ENCODE assay signal across 9 cellular contexts in genomic region chr5:75235711-75236110, GRCh38. TPM values are rescaled to one million over a fixed set of nuclear protein-coding genes. Genes with fewer than 3 reads are reported as not detected.
DNase-seq lines count a peak whose midpoint lies in the region; ATAC-seq and TF ChIP-seq lines count a peak whose summit lies in the region.
"Had no signal": no experiment of that assay in that cellular context is flagged by ENCODE, and none has a peak within 500 bp of the region (broad histone marks: within the 10 kb centered on the region; RNA-seq: fewer than 3 reads in every experiment).

No MANE protein-coding gene starts in this region.

- no peak for TF ChIP-seq RAD21 in SK-N-SH (IDR thresholded peaks at IDR 0.05; ENCODE audit: low read length)

- H3K27ac ChIP-seq in SK-N-SH (ENCODE audit: low read depth in 2 of 2, low read length in 1 of 2): no peak overlapping the region
- H3K27ac ChIP-seq in psoas muscle: no peak overlapping the region
- H3K27ac ChIP-seq in gastrocnemius medialis: no peak overlapping the region
- H3K27ac ChIP-seq: colonic mucosa had no signal

- no peak for TF ChIP-seq EP300 in SK-N-SH (IDR thresholded peaks at IDR 0.05; ENCODE audit: borderline replicate concordance in 1 of 2, low read depth in 1 of 2, low read length in 1 of 2)

- H4K20me1 ChIP-seq in SK-N-SH (ENCODE audit: insufficient read depth) (no peaks in the 10 kb centered on the region), Loucy (ENCODE audit: insufficient read depth, low read length, poor library complexity, severe bottlenecking) (no peaks in the 10 kb centered on the region)

- H3K79me2 ChIP-seq in SK-N-SH (ENCODE audit: insufficient read depth): no peaks in the 10 kb centered on the region
- H3K79me2 ChIP-seq in Loucy (ENCODE audit: insufficient read depth, low read length): no peaks in the 10 kb centered on the region

- H2AFZ ChIP-seq in SK-N-SH (ENCODE audit: low read depth) (0 out of 2 replicates have a peak overlapping the region, but pooled peaks have one; percentile 98), Loucy (ENCODE audit: low read length) (peak overlapping the region; percentile 84)

- WGBS in SK-N-SH (ENCODE audit: low lambda C conversion rate): 95% methylated on average over 4 of the region's 4 CpGs
- 87 to 91% (median 89%) methylated on average over 4 of the region's 4 CpGs for WGBS in psoas muscle, 3 donors

- H3K36me3 ChIP-seq in SK-N-SH (replicated peaks in 1 of 2; ENCODE audit: control insufficient read depth in 1 of 2, insufficient read depth in 2 of 2, low read length in 1 of 2) (no peaks in the 10 kb centered on the region), Loucy (ENCODE audit: insufficient read depth, low read length) (no peaks in the 10 kb centered on the region), psoas muscle (ENCODE audit: insufficient read depth in 1 of 2, low read depth in 1 of 2) (no peaks in the 10 kb centered on the region), gastrocnemius medialis (no peaks in the 10 kb centered on the region)
- H3K36me3 ChIP-seq: colonic mucosa had no signal

- DNase-seq in SK-N-SH (peak; percentile 11), cerebellar cortex (ENCODE audit: low spot score) (peak; percentile 60), psoas muscle (no peak), gastrocnemius medialis (no peak), HUDEP-2 (lab: John Stamatoyannopoulos, UW; ENCODE audit: unreplicated experiment in 76 of 76) (no peak)
- DNase-seq in activated effector memory CD4-positive, alpha-beta T cell treated with Interleukin-2 at 50 U/mL for 16 hours: no peak
- DNase-seq: colonic mucosa had no signal

- H3K9me2 ChIP-seq in SK-N-SH (no peaks in the 10 kb centered on the region), Loucy (replicated peaks; ENCODE audit: low read depth, low read length) (no peaks in the 10 kb centered on the region)

- CTCF ChIA-PET in SK-N-SH (lab: Yijun Ruan, JAX): interaction anchor here (0.5 to 2.6 kb wide), 20 partner anchors 11 to 939 kb away, joined by 3 to 28 read pairs (median 4); partner anchors contain the start of gene HMGCR

- H3K9ac ChIP-seq in SK-N-SH (no peak overlapping the region), Loucy (ENCODE audit: low read depth, low read length, poor library complexity, severe bottlenecking) (peak overlapping the region; percentile 83)

- intact Hi-C loops in psoas muscle (cut with DNase I) (loop anchor here (2.0 to 10.0 kb wide), 4 partner anchors 99 to 445 kb away; partner anchors contain the start of genes HMGCR (in 2 of the 2) and GCNT4 (in 1 of the 2)), gastrocnemius medialis (cut with DNase I; ENCODE audit: low total_unique reads) (loop anchor here (1.0 to 2.0 kb wide), 3 partner anchors 101 to 445 kb away; partner anchors contain the start of gene HMGCR)

- H3K4me3 ChIP-seq in SK-N-SH (ENCODE audit: low read depth in 2 of 2, low read length in 1 of 2): no peak overlapping the region
- peak overlapping the region; percentile 79 for H3K4me3 ChIP-seq in Loucy (ENCODE audit: low read length, poor library complexity, severe bottlenecking)
- peak overlapping the region; percentile 73 for H3K4me3 ChIP-seq in psoas muscle
- no peak overlapping the region for H3K4me3 ChIP-seq in gastrocnemius medialis

- ATAC-seq in SK-N-SH treated with all-trans-retinoic acid at 6 μM for 48 hours (no peak), psoas muscle (no peak), gastrocnemius medialis (no peak)

- H3K27me3 ChIP-seq in SK-N-SH (ENCODE audit: insufficient read depth): no peaks in the 10 kb centered on the region
- no peaks in the 10 kb centered on the region for H3K27me3 ChIP-seq in Loucy (ENCODE audit: insufficient read depth, low read length, poor library complexity, severe bottlenecking)
- H3K27me3 ChIP-seq in psoas muscle (ENCODE audit: insufficient read depth in 3 of 3, low read length in 2 of 3): no peaks in the 10 kb centered on the region
- no peaks in the 10 kb centered on the region for H3K27me3 ChIP-seq in gastrocnemius medialis
- H3K27me3 ChIP-seq: colonic mucosa had no signal

- H3K4me2 ChIP-seq in SK-N-SH (peak overlapping the region; percentile 87; the same call in 1 of the 2 replicates), Loucy (ENCODE audit: low read depth, low read length, poor library complexity, severe bottlenecking) (peak overlapping the region; percentile 76)

- TF ChIP-seq CTCF in SK-N-SH (IDR thresholded peaks at IDR 0.05) (no peak), Loucy (conservative IDR thresholded peaks at IDR 0.05; ENCODE audit: low read length) (no peak), psoas muscle (IDR thresholded peaks at IDR 0.05) (no peak), gastrocnemius medialis (IDR thresholded peaks at IDR 0.05 in 4 of 5, conservative IDR thresholded peaks at IDR 0.05 in 1 of 5) (no peak)

- POLR2A ChIA-PET in SK-N-SH (lab: Yijun Ruan, JAX): interaction anchor here (0.8 to 2.0 kb wide), 2 partner anchors 101 to 445 kb away, joined by 4 to 7 read pairs; partner anchors contain the start of gene HMGCR

- H3K9me3 ChIP-seq in SK-N-SH (no peaks in the 10 kb centered on the region), Loucy (ENCODE audit: insufficient read depth, low read depth, low read length) (no peaks in the 10 kb centered on the region), psoas muscle (no peaks in the 10 kb centered on the region), gastrocnemius medialis (no peaks in the 10 kb centered on the region)
- H3K9me3 ChIP-seq: colonic mucosa had no signal

- peaks cover 9% of the 10 kb centered on the region for H3F3A ChIP-seq in SK-N-SH (replicated peaks; ENCODE audit: insufficient read depth)
- no peaks in the 10 kb centered on the region for H3F3A ChIP-seq in Loucy (ENCODE audit: low read depth)

- no peak for TF ChIP-seq POLR2A in gastrocnemius medialis (IDR thresholded peaks at IDR 0.05)

- in situ Hi-C loops in gastrocnemius medialis (cut with MboI; ENCODE audit: low sequenced_read_pairs in 4 of 4): loop anchor here (10.0 to 25.0 kb wide), 4 partner anchors 109 to 452 kb away; no protein-coding TSS in a partner anchor

- H3K4me1 ChIP-seq in SK-N-SH (ENCODE audit: control insufficient read depth in 1 of 2, insufficient read depth in 2 of 2, low read depth in 1 of 2, low read length in 1 of 2) (peaks cover 0 to 9% of the 10 kb centered on the region in 2 experiments; a peak in 1 of 4 replicates), Loucy (ENCODE audit: insufficient read depth, low read length, poor library complexity, severe bottlenecking) (peaks cover 19% of the 10 kb centered on the region), psoas muscle (no peaks in the 10 kb centered on the region), gastrocnemius medialis (peaks cover 5 to 6% of the 10 kb centered on the region in 2 donors)
- H3K4me1 ChIP-seq: colonic mucosa had no signal

TF ChIP-seq in SK-N-SH, 30 proteins besides CTCF, POLR2A, EP300 and RAD21 (continues in another document):
- TF ChIP-seq, protein P1, sequence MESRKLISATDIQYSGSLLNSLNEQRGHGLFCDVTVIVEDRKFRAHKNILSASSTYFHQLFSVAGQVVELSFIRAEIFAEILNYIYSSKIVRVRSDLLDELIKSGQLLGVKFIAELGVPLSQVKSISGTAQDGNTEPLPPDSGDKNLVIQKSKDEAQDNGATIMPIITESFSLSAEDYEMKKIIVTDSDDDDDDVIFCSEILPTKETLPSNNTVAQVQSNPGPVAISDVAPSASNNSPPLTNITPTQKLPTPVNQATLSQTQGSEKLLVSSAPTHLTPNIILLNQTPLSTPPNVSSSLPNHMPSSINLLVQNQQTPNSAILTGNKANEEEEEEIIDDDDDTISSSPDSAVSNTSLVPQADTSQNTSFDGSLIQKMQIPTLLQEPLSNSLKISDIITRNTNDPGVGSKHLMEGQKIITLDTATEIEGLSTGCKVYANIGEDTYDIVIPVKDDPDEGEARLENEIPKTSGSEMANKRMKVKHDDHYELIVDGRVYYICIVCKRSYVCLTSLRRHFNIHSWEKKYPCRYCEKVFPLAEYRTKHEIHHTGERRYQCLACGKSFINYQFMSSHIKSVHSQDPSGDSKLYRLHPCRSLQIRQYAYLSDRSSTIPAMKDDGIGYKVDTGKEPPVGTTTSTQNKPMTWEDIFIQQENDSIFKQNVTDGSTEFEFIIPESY (IDR thresholded peaks at IDR 0.05; ENCODE audit: borderline replicate concordance, low read depth): no peak

TF ChIP-seq in SK-N-SH treated with all-trans-retinoic acid at 6 μM for 48 hours, 23 proteins besides CTCF, POLR2A, EP300 and RAD21 (continues in another document):
- TF ChIP-seq RARB (CRISPR knock-in tag; IDR thresholded peaks at IDR 0.05) (no peak), ESRRG (CRISPR knock-in tag; IDR thresholded peaks at IDR 0.05) (no peak), SNAI2 (CRISPR knock-in tag; IDR thresholded peaks at IDR 0.05) (no peak), ARNTL (CRISPR knock-in tag; IDR thresholded peaks at IDR 0.05; ENCODE audit: borderline replicate concordance, low read depth) (no peak), ZFP3 (CRISPR knock-in tag; IDR thresholded peaks at IDR 0.05) (no peak), OSR1 (CRISPR knock-in tag; IDR thresholded peaks at IDR 0.05) (no peak), TOX (CRISPR knock-in tag; IDR thresholded peaks at IDR 0.05; ENCODE audit: borderline replicate concordance) (no peak), ISL1 (CRISPR knock-in tag; IDR thresholded peaks at IDR 0.05) (no peak), GLIS3 (CRISPR knock-in tag; IDR thresholded peaks at IDR 0.05) (no peak), ZFP30 (CRISPR knock-in tag; IDR thresholded peaks at IDR 0.05) (no peak), ZNF70 (CRISPR knock-in tag; IDR thresholded peaks at IDR 0.05) (no peak)
- TF ChIP-seq, protein P2, sequence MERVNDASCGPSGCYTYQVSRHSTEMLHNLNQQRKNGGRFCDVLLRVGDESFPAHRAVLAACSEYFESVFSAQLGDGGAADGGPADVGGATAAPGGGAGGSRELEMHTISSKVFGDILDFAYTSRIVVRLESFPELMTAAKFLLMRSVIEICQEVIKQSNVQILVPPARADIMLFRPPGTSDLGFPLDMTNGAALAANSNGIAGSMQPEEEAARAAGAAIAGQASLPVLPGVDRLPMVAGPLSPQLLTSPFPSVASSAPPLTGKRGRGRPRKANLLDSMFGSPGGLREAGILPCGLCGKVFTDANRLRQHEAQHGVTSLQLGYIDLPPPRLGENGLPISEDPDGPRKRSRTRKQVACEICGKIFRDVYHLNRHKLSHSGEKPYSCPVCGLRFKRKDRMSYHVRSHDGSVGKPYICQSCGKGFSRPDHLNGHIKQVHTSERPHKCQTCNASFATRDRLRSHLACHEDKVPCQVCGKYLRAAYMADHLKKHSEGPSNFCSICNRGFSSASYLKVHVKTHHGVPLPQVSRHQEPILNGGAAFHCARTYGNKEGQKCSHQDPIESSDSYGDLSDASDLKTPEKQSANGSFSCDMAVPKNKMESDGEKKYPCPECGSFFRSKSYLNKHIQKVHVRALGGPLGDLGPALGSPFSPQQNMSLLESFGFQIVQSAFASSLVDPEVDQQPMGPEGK (CRISPR knock-in tag; IDR thresholded peaks at IDR 0.05; ENCODE audit: borderline replicate concordance): no peak

RNA-seq across cellular contexts. Expression of gene ANKRD31, which starts 1.0 kb away (rescaled TPM):
- polyA plus RNA-seq in SK-N-SH (2012; rRNA removed) (0.05 and 0.06 TPM in 2 replicates), psoas muscle (under 1 TPM in 2 of 3 donors, not detected in 1; 0.01 to 0.06 TPM)
- polyA plus RNA-seq in SK-N-SH (2012; cell fraction: cytosol; rRNA removed): 0.07 and 0.10 TPM in 2 replicates
- 0.05 and 0.10 TPM in 2 replicates for polyA plus RNA-seq in SK-N-SH (2012; cell fraction: nucleus; rRNA removed)
- total RNA-seq in psoas muscle (under 1 TPM in 3 of 4 donors, not detected in 1; 0.04 to 0.11 (median 0.06) TPM), gastrocnemius medialis (under 1 TPM in 1 of 4 donors, not detected in 3; 0.03 TPM)

Comparison
In these comparisons a context has a peak if more than half of its experiments do, and no peak if none do; other contexts are left out.
1. DNase-seq: peak in SK-N-SH (single experiment) and cerebellar cortex (single experiment); none in psoas muscle (0 of 2), gastrocnemius medialis (0 of 2), HUDEP-2 (0 of 76) and activated effector memory CD4-positive, alpha-beta T cell treated with Interleukin-2 at 50 U/mL for 16 hours (single experiment).
2. H3K4me3 ChIP-seq: peak in Loucy (single experiment) and psoas muscle (single experiment); none in SK-N-SH (0 of 2) and gastrocnemius medialis (0 of 4).